8 cellular contexts compared by ENCODE assay signal in the genomic region with DNA sequence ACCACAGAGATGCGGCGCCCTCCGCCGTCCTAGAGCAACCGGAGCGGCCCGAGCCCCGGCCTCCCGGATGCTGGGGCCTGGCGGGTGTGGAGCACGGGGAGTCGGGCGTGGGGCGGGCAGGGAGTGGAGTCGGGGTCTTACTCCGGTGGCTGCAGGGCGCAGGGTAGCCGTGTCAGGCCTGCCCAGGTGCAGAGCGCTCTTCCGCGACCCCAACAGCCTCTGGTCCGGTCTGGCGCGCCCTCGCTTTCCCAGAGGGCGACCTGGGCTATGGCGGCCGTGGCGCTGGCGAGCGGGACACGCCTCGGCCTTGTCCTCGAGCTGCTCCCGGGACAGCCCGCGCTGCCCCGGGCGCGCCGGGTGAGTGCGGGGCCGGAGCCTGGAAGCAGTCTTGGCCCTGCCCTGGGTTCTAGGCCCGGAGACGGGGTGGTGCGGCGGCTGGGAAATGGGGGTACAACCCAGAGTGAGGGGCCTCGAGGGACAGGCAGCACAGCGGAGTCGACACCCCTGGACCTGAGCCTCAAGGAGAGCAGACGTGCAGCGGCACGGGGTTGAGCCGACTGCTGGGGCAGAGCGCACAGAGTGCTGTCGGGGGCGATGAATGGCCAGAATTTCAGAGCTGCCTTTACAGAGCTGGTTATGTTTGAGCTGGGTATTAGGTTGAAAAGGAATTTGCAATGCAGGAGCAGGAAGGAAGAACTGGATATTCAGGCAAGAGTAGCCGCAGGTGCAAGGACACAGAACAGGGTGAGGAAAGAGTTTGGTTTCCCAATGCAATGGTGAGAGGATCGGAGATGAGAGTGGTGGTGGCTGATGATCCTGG. TPM values are rescaled to one million over a fixed set of nuclear protein-coding genes. Genes with fewer than 3 reads are reported as not detected.
DNase-seq lines count a peak whose midpoint lies in the region; ATAC-seq and TF ChIP-seq lines count a peak whose summit lies in the region.

TSS of gene ZNF662 (plus strand) at position 58 of the 820 bp plus-strand sequence. CDS start 1,973 bp downstream, outside the sequence.

- H3K4me1 Mint-ChIP-seq in CD4-positive, CD25-positive, alpha-beta regulatory T cell: peaks cover 0 to 30% (median 6%) of the 10 kb centered on the region in 4 donors
- H3K4me1 Mint-ChIP-seq in T-cell: peaks cover 13 to 19% (median 15%) of the 10 kb centered on the region in 3 donors
- peaks cover 21% of the 10 kb centered on the region for H3K4me1 Mint-ChIP-seq in dendritic cell treated with granulocyte-macrophage colony-stimulating factor and Interleukin-4, amounts not matched to agents 40 ng/mL and 50 ng/mL, for 4 days (ENCODE audit: low read depth)

- intact Hi-C loops in dendritic cell treated with granulocyte-macrophage colony-stimulating factor and Interleukin-4, amounts not matched to agents 40 ng/mL and 50 ng/mL, for 4 days (cut with micrococcal nuclease): no loop called here
- intact Hi-C loops in mucosa of descending colon (cut with DNase I, micrococcal nuclease): no loop called here

- POLR2A ChIA-PET in T-cell (lab: Charles Lee): no interaction called here

- H3K27ac ChIP-seq in CD4-positive, CD25-positive, alpha-beta regulatory T cell (ENCODE audit: insufficient read depth, low read length, poor library complexity, severe bottlenecking): no peak within 1 kb of the TSS
- no peak within 1 kb of the TSS for H3K27ac ChIP-seq in thymus (ENCODE audit: low read depth)
- no peak within 1 kb of the TSS for H3K27ac ChIP-seq in SJCRH30

- H3K4me1 ChIP-seq in CD4-positive, CD25-positive, alpha-beta regulatory T cell (ENCODE audit: control insufficient read depth, insufficient read depth, low read length, poor library complexity, severe bottlenecking): peaks cover 3% of the 10 kb centered on the region
- no peaks in the 10 kb centered on the region for H3K4me1 ChIP-seq in mucosa of descending colon (ENCODE audit: low read depth)
- H3K4me1 ChIP-seq in thymus (ENCODE audit: control insufficient read depth, insufficient read depth, low read length): peaks cover 7% of the 10 kb centered on the region
- H3K4me1 ChIP-seq in SJCRH30: no peaks in the 10 kb centered on the region

- WGBS in thymus: 6% methylated on average over 59 of the region's 59 CpGs

- no peaks in the 10 kb centered on the region for H3K36me3 ChIP-seq in CD4-positive, CD25-positive, alpha-beta regulatory T cell (ENCODE audit: control insufficient read depth, insufficient read depth, low read length)
- no peaks in the 10 kb centered on the region for H3K36me3 ChIP-seq in mucosa of descending colon (ENCODE audit: low read depth)
- no peaks in the 10 kb centered on the region for H3K36me3 ChIP-seq in thymus (ENCODE audit: control insufficient read depth, insufficient read depth)
- no peaks in the 10 kb centered on the region for H3K36me3 ChIP-seq in SJCRH30

- CTCF ChIA-PET in T-cell (lab: Charles Lee): interaction anchor here in 1 of 2 donors (0.6 kb wide), 1 partner anchor 480 kb away, joined by 3 read pairs; no protein-coding TSS in a partner anchor

- H3K36me3 Mint-ChIP-seq in CD4-positive, CD25-positive, alpha-beta regulatory T cell: peaks cover 18% of the 10 kb centered on the region
- H3K36me3 Mint-ChIP-seq in T-cell: peaks cover 18% of the 10 kb centered on the region
- no peaks in the 10 kb centered on the region for H3K36me3 Mint-ChIP-seq in dendritic cell treated with granulocyte-macrophage colony-stimulating factor and Interleukin-4, amounts not matched to agents 40 ng/mL and 50 ng/mL, for 4 days (ENCODE audit: low read depth)

- H3K27me3 ChIP-seq in CD4-positive, CD25-positive, alpha-beta regulatory T cell (ENCODE audit: control insufficient read depth, insufficient read depth, low read length): peaks cover 20% of the 10 kb centered on the region
- H3K27me3 ChIP-seq in thymus (ENCODE audit: control insufficient read depth, insufficient read depth) (peaks cover 10% of the 10 kb centered on the region), SJCRH30 (no peaks in the 10 kb centered on the region)

- peaks cover 0 to 20% (median 13%) of the 10 kb centered on the region in 7 donors for H3K9me3 Mint-ChIP-seq in CD4-positive, CD25-positive, alpha-beta regulatory T cell
- peaks cover 4 to 18% (median 11%) of the 10 kb centered on the region in 3 donors for H3K9me3 Mint-ChIP-seq in T-cell
- peaks cover 19% of the 10 kb centered on the region for H3K9me3 Mint-ChIP-seq in dendritic cell treated with granulocyte-macrophage colony-stimulating factor and Interleukin-4, amounts not matched to agents 40 ng/mL and 50 ng/mL, for 4 days

- H3K27ac Mint-ChIP-seq in CD4-positive, CD25-positive, alpha-beta regulatory T cell: peak within 1 kb of the TSS; percentile 74 to 80 (median 76)
- H3K27ac Mint-ChIP-seq in T-cell: peak within 1 kb of the TSS; percentile 30 to 74
- no peak within 1 kb of the TSS for H3K27ac Mint-ChIP-seq in dendritic cell treated with granulocyte-macrophage colony-stimulating factor and Interleukin-4, amounts not matched to agents 40 ng/mL and 50 ng/mL, for 4 days

- peak within 1 kb of the TSS; percentile 51 to 88 (median 81) for H3K4me3 Mint-ChIP-seq in CD4-positive, CD25-positive, alpha-beta regulatory T cell
- peak within 1 kb of the TSS; percentile 65 to 88 (median 76) for H3K4me3 Mint-ChIP-seq in T-cell
- peak within 1 kb of the TSS; percentile 48 for H3K4me3 Mint-ChIP-seq in dendritic cell treated with granulocyte-macrophage colony-stimulating factor and Interleukin-4, amounts not matched to agents 40 ng/mL and 50 ng/mL, for 4 days

- H3K27me3 Mint-ChIP-seq in CD4-positive, CD25-positive, alpha-beta regulatory T cell: peaks cover 35% of the 10 kb centered on the region
- H3K27me3 Mint-ChIP-seq in T-cell: peaks cover 32 to 41% of the 10 kb centered on the region in 2 donors
- H3K27me3 Mint-ChIP-seq in dendritic cell treated with granulocyte-macrophage colony-stimulating factor and Interleukin-4, amounts not matched to agents 40 ng/mL and 50 ng/mL, for 4 days: peaks cover 35% of the 10 kb centered on the region

- DNase-seq in CD4-positive, CD25-positive, alpha-beta regulatory T cell: peak in 2 of 3 donors; percentile 29 to 51
- peak in 20 of 34 experiments; percentile 3 to 45 (median 15) for DNase-seq in T-cell
- DNase-seq in mucosa of descending colon: peak; percentile 54 to 70 (median 55)
- DNase-seq in SJCRH30: no peak

- peaks cover 0 to 15% of the 10 kb centered on the region in 2 experiments for H3K9me3 ChIP-seq in CD4-positive, CD25-positive, alpha-beta regulatory T cell (ENCODE audit: control insufficient read depth in 2 of 2, low read length in 2 of 2)
- no peaks in the 10 kb centered on the region for H3K9me3 ChIP-seq in mucosa of descending colon
- H3K9me3 ChIP-seq in thymus (ENCODE audit: control insufficient read depth): no peaks in the 10 kb centered on the region
- H3K9me3 ChIP-seq in SJCRH30 (replicated peaks): no peaks in the 10 kb centered on the region

- peak; percentile 46 to 69 for ATAC-seq in CD4-positive, CD25-positive, alpha-beta regulatory T cell (ENCODE audit: low read depth in 2 of 2)
- ATAC-seq in T-cell (replicated peaks in 1 of 4) (peak; percentile 70 to 86 (median 79)), mucosa of descending colon (peak; percentile 91), HG03196 (IDR thresholded peaks at IDR 0.05; ENCODE audit: unreplicated experiment) (no peak), HG03520 (IDR thresholded peaks at IDR 0.05; ENCODE audit: unreplicated experiment) (no peak)

- H3K4me3 ChIP-seq in CD4-positive, CD25-positive, alpha-beta regulatory T cell (ENCODE audit: low read depth, low read length): no peak within 1 kb of the TSS
- H3K4me3 ChIP-seq in mucosa of descending colon: peak within 1 kb of the TSS; percentile 35
- H3K4me3 ChIP-seq in thymus (ENCODE audit: low read length): peak within 1 kb of the TSS; percentile 44
- H3K4me3 ChIP-seq in SJCRH30: no peak within 1 kb of the TSS

- TF ChIP-seq CTCF in mucosa of descending colon (IDR thresholded peaks at IDR 0.05): no peak

RNA-seq across cellular contexts. Expression of gene ZNF662, which starts in this region (rescaled TPM):
- 1.3 TPM for total RNA-seq in CD4-positive, CD25-positive, alpha-beta regulatory T cell
- under 1 TPM; 0.41 to 0.78 (median 0.66) TPM for polyA plus RNA-seq in CD4-positive, CD25-positive, alpha-beta regulatory T cell
- total RNA-seq in T-cell (1 to 10 TPM in 4 of 5 donors, under 1 TPM in 1; 0.92 to 8.8 (median 3.7) TPM), mucosa of descending colon (10 to 100 TPM in 2 of 3 donors, 1 to 10 TPM in 1; 6.7 to 14.4 (median 13.6) TPM)
- polyA plus RNA-seq in thymus: 5.5 TPM
- not detected in 2 replicates for total RNA-seq in SJCRH30 (2014; rRNA removed; shearing (Covaris generic))

Comparison
In these comparisons a context has a peak if more than half of its experiments do, and no peak if none do; other contexts are left out.
1. ATAC-seq: peak in CD4-positive, CD25-positive, alpha-beta regulatory T cell (2 of 2), T-cell (4 of 4) and mucosa of descending colon (single experiment); none in HG03196 (single experiment) and HG03520 (single experiment).
2. DNase-seq: peak in CD4-positive, CD25-positive, alpha-beta regulatory T cell (2 of 3), T-cell (20 of 34) and mucosa of descending colon (3 of 3); none in SJCRH30 (0 of 2).
3. H3K4me3 ChIP-seq: peak in mucosa of descending colon (single experiment) and thymus (single experiment); none in CD4-positive, CD25-positive, alpha-beta regulatory T cell (single experiment) and SJCRH30 (single experiment).
4. Peak in every context shown above with its lines, with median percentiles within 50 percentile points of each other: H3K4me3 Mint-ChIP-seq.